In the genomic region with DNA sequence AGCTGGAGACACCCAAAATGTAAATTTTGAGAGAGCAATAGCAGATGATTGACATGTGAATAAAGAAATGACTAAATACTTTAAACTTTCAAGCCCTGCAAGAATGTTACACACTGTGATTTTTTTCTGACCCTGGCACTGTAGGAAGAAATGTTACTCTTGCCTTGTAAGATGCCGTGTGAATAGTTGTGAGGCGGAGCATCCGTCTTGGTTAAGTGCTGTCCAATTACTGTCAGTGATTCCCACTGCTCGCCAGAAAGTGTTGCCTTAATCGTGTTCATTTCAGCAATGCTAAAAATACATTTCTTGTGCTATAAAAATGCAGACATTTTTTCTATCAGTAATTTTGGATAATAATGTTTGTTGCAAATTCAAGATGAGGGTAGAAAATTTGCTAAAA, we compare ENCODE assay signal across 21 cellular contexts.
"Had no signal": no experiment of that assay in that cellular context is flagged by ENCODE, and none has a peak within 500 bp of the region (broad histone marks: within the 10 kb centered on the region; RNA-seq: fewer than 3 reads in every experiment).

No MANE protein-coding gene starts in this region.

- H3K4me3 ChIP-seq: dorsolateral prefrontal cortex, gastrocnemius medialis, lower lobe of right lung, sigmoid colon, skin epidermis, spleen, thoracic aorta, tibial nerve, upper lobe of left lung had no signal

- H3K4me1 ChIP-seq: gastrocnemius medialis, lower lobe of right lung, parathyroid adenoma, spleen, tibial nerve, upper lobe of left lung had no signal

- H3K27ac ChIP-seq: dorsolateral prefrontal cortex, epithelial cell of prostate, gastrocnemius medialis, lower lobe of right lung, neutrophil, parathyroid adenoma, sigmoid colon, skin epidermis, spleen, thoracic aorta, tibial nerve, upper lobe of left lung had no signal

- H3K27me3 ChIP-seq: gastrocnemius medialis, neutrophil, sigmoid colon, spleen, tibial nerve, upper lobe of left lung had no signal

- H3K9me3 ChIP-seq: gastrocnemius medialis, lower lobe of right lung, neutrophil, sigmoid colon, spleen, thoracic aorta, tibial nerve, upper lobe of left lung had no signal

- H2AFZ ChIP-seq: parathyroid adenoma had no signal

- DNase-seq: dorsolateral prefrontal cortex; effector CD4-positive, alpha-beta T cell; foreskin fibroblast; gastrocnemius medialis; left ventricle myocardium superior; lower lobe of right lung; natural killer cell; right cardiac atrium; sigmoid colon; spleen; stimulated activated CD4-positive, alpha-beta T cell treated with anti-CD3 and anti-CD28 coated beads, Interleukin-4, amount 100 ng/mL, for 4 hours; stimulated activated naive CD8-positive, alpha-beta T cell treated with anti-CD3 and anti-CD28 coated beads, Interleukin-15, Interleukin-2, amounts not matched to agents 100 U/mL and 50 U/mL, for 24 hours; upper lobe of left lung had no signal

- H3K36me3 ChIP-seq: gastrocnemius medialis, lower lobe of right lung, neutrophil, sigmoid colon, spleen, thoracic aorta, tibial nerve, upper lobe of left lung had no signal

- H3K79me2 ChIP-seq: parathyroid adenoma had no signal

- ATAC-seq: esophagus mucosa; gastrocnemius medialis; left ventricle myocardium superior; lower lobe of right lung; natural killer cell; right cardiac atrium; stimulated activated memory B cell treated with anti-CD40 and anti-IgM and Interleukin-4, amounts not matched to agents 10 μg/mL and 1 μg/mL and 100 μg/mL, for 72 hours; stimulated activated naive CD8-positive, alpha-beta T cell treated with anti-CD3 and anti-CD28 coated beads, Interleukin-15, Interleukin-2, amounts not matched to agents 100 U/mL and 50 U/mL, for 24 hours had no signal
